Comparison of ENCODE assay signal across 1 cellular context in genomic region chr20:50468378-50468798, GRCh38.
TF ChIP-seq lines count a peak whose summit lies in the region.

No MANE protein-coding gene starts in this region.

TF ChIP-seq in HEK293, 187 proteins besides CTCF, POLR2A, EP300 and RAD21 (continued from another document):
- TF ChIP-seq ZNF513 (tag by site-specific recombination; IDR thresholded peaks at IDR 0.05) = peak; percentile 82
- TF ChIP-seq ZNF558 (tag by site-specific recombination; IDR thresholded peaks at IDR 0.05) = peak; percentile 23; the same call in 1 of the 2 replicates
- no peak for TF ChIP-seq ZNF571 (tag by site-specific recombination; IDR thresholded peaks at IDR 0.05)
- peak; percentile 67 for TF ChIP-seq ZBTB17 (tag by site-specific recombination; IDR thresholded peaks at IDR 0.05)
- 0 out of 2 replicates have a peak, but pooled peaks have one; percentile 29 for TF ChIP-seq ZNF280C (tag by site-specific recombination; IDR thresholded peaks at IDR 0.05)
- TF ChIP-seq, protein P1, sequence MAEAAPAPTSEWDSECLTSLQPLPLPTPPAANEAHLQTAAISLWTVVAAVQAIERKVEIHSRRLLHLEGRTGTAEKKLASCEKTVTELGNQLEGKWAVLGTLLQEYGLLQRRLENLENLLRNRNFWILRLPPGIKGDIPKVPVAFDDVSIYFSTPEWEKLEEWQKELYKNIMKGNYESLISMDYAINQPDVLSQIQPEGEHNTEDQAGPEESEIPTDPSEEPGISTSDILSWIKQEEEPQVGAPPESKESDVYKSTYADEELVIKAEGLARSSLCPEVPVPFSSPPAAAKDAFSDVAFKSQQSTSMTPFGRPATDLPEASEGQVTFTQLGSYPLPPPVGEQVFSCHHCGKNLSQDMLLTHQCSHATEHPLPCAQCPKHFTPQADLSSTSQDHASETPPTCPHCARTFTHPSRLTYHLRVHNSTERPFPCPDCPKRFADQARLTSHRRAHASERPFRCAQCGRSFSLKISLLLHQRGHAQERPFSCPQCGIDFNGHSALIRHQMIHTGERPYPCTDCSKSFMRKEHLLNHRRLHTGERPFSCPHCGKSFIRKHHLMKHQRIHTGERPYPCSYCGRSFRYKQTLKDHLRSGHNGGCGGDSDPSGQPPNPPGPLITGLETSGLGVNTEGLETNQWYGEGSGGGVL (tag by site-specific recombination; IDR thresholded peaks at IDR 0.05) = peak; percentile 21; the same call in 1 of the 2 replicates
- TF ChIP-seq, protein P2, sequence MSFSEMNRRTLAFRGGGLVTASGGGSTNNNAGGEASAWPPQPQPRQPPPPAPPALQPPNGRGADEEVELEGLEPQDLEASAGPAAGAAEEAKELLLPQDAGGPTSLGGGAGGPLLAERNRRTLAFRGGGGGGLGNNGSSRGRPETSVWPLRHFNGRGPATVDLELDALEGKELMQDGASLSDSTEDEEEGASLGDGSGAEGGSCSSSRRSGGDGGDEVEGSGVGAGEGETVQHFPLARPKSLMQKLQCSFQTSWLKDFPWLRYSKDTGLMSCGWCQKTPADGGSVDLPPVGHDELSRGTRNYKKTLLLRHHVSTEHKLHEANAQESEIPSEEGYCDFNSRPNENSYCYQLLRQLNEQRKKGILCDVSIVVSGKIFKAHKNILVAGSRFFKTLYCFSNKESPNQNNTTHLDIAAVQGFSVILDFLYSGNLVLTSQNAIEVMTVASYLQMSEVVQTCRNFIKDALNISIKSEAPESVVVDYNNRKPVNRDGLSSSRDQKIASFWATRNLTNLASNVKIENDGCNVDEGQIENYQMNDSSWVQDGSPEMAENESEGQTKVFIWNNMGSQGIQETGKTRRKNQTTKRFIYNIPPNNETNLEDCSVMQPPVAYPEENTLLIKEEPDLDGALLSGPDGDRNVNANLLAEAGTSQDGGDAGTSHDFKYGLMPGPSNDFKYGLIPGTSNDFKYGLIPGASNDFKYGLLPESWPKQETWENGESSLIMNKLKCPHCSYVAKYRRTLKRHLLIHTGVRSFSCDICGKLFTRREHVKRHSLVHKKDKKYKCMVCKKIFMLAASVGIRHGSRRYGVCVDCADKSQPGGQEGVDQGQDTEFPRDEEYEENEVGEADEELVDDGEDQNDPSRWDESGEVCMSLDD (tag by site-specific recombination; IDR thresholded peaks at IDR 0.05) = no peak
- 0 out of 2 replicates have a peak, but pooled peaks have one; percentile 69 for TF ChIP-seq ZNF791 (tag by site-specific recombination; IDR thresholded peaks at IDR 0.05)
- TF ChIP-seq KLF8 (tag by site-specific recombination; IDR thresholded peaks at IDR 0.05) = 0 out of 2 replicates have a peak, but pooled peaks have one; percentile 9
- TF ChIP-seq ZBTB1 (tag by site-specific recombination; IDR thresholded peaks at IDR 0.05) = no peak
- TF ChIP-seq, protein P3, sequence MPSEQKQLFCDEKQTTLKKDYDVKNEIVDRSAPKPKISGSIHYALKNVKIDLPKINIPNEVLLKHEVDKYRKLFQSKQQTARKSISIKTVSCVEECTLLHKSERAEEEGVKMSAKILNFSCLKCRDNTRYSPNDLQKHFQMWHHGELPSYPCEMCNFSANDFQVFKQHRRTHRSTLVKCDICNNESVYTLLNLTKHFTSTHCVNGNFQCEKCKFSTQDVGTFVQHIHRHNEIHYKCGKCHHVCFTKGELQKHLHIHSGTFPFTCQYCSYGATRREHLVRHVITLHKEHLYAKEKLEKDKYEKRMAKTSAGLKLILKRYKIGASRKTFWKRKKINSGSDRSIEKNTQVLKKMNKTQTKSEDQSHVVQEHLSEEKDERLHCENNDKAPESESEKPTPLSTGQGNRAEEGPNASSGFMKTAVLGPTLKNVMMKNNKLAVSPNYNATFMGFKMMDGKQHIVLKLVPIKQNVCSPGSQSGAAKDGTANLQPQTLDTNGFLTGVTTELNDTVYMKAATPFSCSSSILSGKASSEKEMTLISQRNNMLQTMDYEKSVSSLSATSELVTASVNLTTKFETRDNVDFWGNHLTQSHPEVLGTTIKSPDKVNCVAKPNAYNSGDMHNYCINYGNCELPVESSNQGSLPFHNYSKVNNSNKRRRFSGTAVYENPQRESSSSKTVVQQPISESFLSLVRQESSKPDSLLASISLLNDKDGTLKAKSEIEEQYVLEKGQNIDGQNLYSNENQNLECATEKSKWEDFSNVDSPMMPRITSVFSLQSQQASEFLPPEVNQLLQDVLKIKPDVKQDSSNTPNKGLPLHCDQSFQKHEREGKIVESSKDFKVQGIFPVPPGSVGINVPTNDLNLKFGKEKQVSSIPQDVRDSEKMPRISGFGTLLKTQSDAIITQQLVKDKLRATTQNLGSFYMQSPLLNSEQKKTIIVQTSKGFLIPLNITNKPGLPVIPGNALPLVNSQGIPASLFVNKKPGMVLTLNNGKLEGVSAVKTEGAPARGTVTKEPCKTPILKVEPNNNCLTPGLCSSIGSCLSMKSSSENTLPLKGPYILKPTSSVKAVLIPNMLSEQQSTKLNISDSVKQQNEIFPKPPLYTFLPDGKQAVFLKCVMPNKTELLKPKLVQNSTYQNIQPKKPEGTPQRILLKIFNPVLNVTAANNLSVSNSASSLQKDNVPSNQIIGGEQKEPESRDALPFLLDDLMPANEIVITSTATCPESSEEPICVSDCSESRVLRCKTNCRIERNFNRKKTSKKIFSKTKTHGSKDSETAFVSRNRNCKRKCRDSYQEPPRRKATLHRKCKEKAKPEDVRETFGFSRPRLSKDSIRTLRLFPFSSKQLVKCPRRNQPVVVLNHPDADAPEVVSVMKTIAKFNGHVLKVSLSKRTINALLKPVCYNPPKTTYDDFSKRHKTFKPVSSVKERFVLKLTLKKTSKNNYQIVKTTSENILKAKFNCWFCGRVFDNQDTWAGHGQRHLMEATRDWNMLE (tag by site-specific recombination; conservative IDR thresholded peaks at IDR 0.05; ENCODE audit: low read depth) = 0 out of 2 replicates have a peak, but pooled peaks have one; percentile 29
TF ChIP-seq in HEK293: peak in this region for 15.
